ENCODE assay signal across 1 cellular context in genomic region chrX:30577362-30577961, GRCh38.
TF ChIP-seq lines count a peak whose summit lies in the region.

Gene TASL (minus strand): TSS chrX:30577766. CDS start chrX:30560355, 17,411 bp downstream.

TF ChIP-seq in SK-N-SH, 30 proteins besides CTCF, POLR2A, EP300 and RAD21 (continued from another document):
- TF ChIP-seq, protein P1, sequence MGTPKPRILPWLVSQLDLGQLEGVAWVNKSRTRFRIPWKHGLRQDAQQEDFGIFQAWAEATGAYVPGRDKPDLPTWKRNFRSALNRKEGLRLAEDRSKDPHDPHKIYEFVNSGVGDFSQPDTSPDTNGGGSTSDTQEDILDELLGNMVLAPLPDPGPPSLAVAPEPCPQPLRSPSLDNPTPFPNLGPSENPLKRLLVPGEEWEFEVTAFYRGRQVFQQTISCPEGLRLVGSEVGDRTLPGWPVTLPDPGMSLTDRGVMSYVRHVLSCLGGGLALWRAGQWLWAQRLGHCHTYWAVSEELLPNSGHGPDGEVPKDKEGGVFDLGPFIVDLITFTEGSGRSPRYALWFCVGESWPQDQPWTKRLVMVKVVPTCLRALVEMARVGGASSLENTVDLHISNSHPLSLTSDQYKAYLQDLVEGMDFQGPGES (IDR thresholded peaks at IDR 0.05; ENCODE audit: low read depth, low read length) = no peak
